9 cellular contexts compared by ENCODE assay signal in the genomic region with DNA sequence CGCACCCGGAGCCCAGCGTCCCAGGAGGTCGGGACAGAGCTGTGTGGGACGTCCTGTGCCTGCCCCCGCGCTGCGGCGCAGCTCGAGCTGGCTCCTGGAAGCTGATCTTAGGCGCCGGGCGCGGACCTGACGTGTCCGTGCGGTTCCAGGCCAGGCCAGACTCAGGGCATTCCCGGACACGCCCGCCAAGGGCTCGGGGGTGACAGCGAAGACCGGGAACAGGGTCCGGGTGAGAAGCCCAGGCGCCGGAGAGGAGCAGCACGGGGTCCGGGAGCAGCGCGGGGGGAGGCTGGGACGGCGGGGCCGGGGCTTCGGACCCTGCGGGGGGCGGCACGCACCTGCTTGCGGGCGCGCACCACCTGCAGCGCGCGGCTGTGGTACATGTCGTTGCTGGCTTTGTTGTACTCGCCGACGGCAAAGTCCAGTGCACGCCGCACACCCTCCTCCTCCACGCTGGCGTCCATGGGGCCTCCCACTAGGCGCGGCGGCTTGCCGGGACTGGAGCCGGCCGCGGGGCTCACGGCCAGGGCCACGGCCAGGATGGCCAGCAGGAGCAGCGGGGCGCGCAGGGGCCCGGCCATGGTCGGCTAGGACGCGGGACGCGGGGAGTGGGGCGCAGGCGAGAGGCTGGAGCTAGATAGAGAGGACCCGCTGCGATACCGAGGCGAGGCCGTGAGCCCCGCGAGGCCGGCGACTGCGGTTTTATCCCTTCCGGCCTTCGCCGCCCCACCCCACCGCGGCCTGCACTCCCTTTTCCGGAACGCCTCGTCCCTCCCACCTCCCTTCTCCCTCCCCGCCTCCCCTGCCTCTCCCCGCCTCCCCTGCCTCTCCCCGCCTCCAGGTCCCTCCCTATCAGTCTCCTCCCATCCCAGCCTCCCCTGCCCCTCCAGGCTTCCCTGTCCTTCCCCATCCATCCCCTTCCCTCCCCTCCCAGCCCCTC. TPM values are rescaled to one million over a fixed set of nuclear protein-coding genes. Genes with fewer than 3 reads are reported as not detected.
DNase-seq lines count a peak whose midpoint lies in the region; ATAC-seq and TF ChIP-seq lines count a peak whose summit lies in the region.
"Had no signal": no experiment of that assay in that cellular context is flagged by ENCODE, and none has a peak within 500 bp of the region (broad histone marks: within the 10 kb centered on the region; RNA-seq: fewer than 3 reads in every experiment).

A gene with protein sequence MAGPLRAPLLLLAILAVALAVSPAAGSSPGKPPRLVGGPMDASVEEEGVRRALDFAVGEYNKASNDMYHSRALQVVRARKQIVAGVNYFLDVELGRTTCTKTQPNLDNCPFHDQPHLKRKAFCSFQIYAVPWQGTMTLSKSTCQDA (minus strand): TSS at position 674 of the 940 bp plus-strand sequence. CDS start 93 bp downstream, at position 581.

- H3K4me1 ChIP-seq in neural progenitor cell, result peaks cover 6% of the 10 kb centered on the region

- no peaks in the 10 kb centered on the region for H3K27me3 ChIP-seq in BJ (ENCODE audit: control insufficient read depth, insufficient read depth, low read length)
- peaks cover 14% of the 10 kb centered on the region for H3K27me3 ChIP-seq in neural progenitor cell

- POLR2A ChIA-PET in BJ (lab: Charles Lee), result interaction anchor here (0.6 kb wide), 1 partner anchor 276 kb away, joined by 3 read pairs; no protein-coding TSS in a partner anchor

- peak within 1 kb of the TSS; percentile 77 for H3K4me3 ChIP-seq in BJ (ENCODE audit: low read depth, low read length)
- peak within 1 kb of the TSS; percentile 80 for H3K4me3 ChIP-seq in neural progenitor cell

- CTCF ChIA-PET in BJ (lab: Yijun Ruan, JAX), result interaction anchor here (0.5 to 1.0 kb wide), 4 partner anchors 14 to 364 kb away, joined by 3 to 4 read pairs (median 3); no protein-coding TSS in a partner anchor

- H3K27me3 Mint-ChIP-seq in neural progenitor cell (ENCODE audit: insufficient read depth, low read depth), result peaks cover 6% of the 10 kb centered on the region

- peaks cover 5% of the 10 kb centered on the region for H3F3A ChIP-seq in neural progenitor cell (ENCODE audit: low read depth)

- H3K9me3 Mint-ChIP-seq in activated naive CD4-positive, alpha-beta T cell treated with anti-CD3 and anti-CD28 coated beads, Interleukin-2, amount 50 U/mL, for 72 hours, result no peaks in the 10 kb centered on the region
- H3K9me3 Mint-ChIP-seq in neural progenitor cell, result no peaks in the 10 kb centered on the region
- H3K9me3 Mint-ChIP-seq: activated B cell treated with CpG ODN at 0.5 μM for 24 hours had no signal

- peak within 1 kb of the TSS; percentile 94 for H3K4me3 Mint-ChIP-seq in neural progenitor cell
- H3K4me3 Mint-ChIP-seq: activated B cell treated with CpG ODN at 0.5 μM for 24 hours had no signal

- no peak within 1 kb of the TSS for H3K27ac Mint-ChIP-seq in activated naive CD4-positive, alpha-beta T cell treated with anti-CD3 and anti-CD28 coated beads, Interleukin-2, amount 50 U/mL, for 72 hours
- peak within 1 kb of the TSS; percentile 82 for H3K27ac Mint-ChIP-seq in neural progenitor cell
- H3K27ac Mint-ChIP-seq: activated B cell treated with CpG ODN at 0.5 μM for 24 hours had no signal

- peaks cover 8% of the 10 kb centered on the region for H3K36me3 ChIP-seq in BJ (ENCODE audit: control insufficient read depth, insufficient read depth, low read length)
- H3K36me3 ChIP-seq in neural progenitor cell, result no peaks in the 10 kb centered on the region

- H3K4me1 Mint-ChIP-seq in neural progenitor cell, result peaks cover 14% of the 10 kb centered on the region

- no peaks in the 10 kb centered on the region for H3K79me2 ChIP-seq in neural progenitor cell (ENCODE audit: low read depth)

- peak within 1 kb of the TSS; percentile 21 for H3K9ac ChIP-seq in neural progenitor cell

- no peaks in the 10 kb centered on the region for H3K9me3 ChIP-seq in neural progenitor cell (ENCODE audit: low read depth)

- peaks cover 11% of the 10 kb centered on the region for H4K20me1 ChIP-seq in neural progenitor cell (ENCODE audit: low read depth)

- peak within 1 kb of the TSS; percentile 97 for H3K4me2 ChIP-seq in neural progenitor cell

- H3K36me3 Mint-ChIP-seq in activated naive CD4-positive, alpha-beta T cell treated with anti-CD3 and anti-CD28 coated beads, Interleukin-2, amount 50 U/mL, for 72 hours, result peaks cover 0 to 6% of the 10 kb centered on the region in 2 donors
- peaks cover 6% of the 10 kb centered on the region for H3K36me3 Mint-ChIP-seq in neural progenitor cell

- H2AFZ ChIP-seq in neural progenitor cell (replicated peaks), result peak within 1 kb of the TSS; percentile 74

- TF ChIP-seq CTCF in BJ (IDR thresholded peaks at IDR 0.05; ENCODE audit: insufficient read depth, low read depth, low read length), result no peak
- no peak for TF ChIP-seq CTCF in neural progenitor cell (IDR thresholded peaks at IDR 0.05)

- DNase-seq in BJ (ENCODE audit: low read depth), result no peak
- DNase-seq in NCI-H2227 (lab: John Stamatoyannopoulos, UW; ENCODE audit: unreplicated experiment), result peak; percentile 83
- DNase-seq in activated naive CD4-positive, alpha-beta T cell treated with anti-CD3 and anti-CD28 coated beads, Interleukin-2, amount 50 U/mL, for 72 hours (ENCODE audit: low spot score in 2 of 2), result no peak
- no peak for DNase-seq in glomerular endothelial cell (ENCODE audit: extremely low read depth, low read depth, low spot score)
- DNase-seq in neural progenitor cell (ENCODE audit: low spot score), result peak; percentile 85
- DNase-seq in superior temporal gyrus (ENCODE audit: extremely low spot score), result no peak
- DNase-seq: activated B cell treated with CpG ODN at 0.5 μM for 24 hours had no signal

- no peak within 1 kb of the TSS for H3K27ac ChIP-seq in neural progenitor cell

- ATAC-seq in GM18907 (IDR thresholded peaks at IDR 0.05; ENCODE audit: unreplicated experiment), result peak; percentile 52
- peak; percentile 49 for ATAC-seq in HG03095 (IDR thresholded peaks at IDR 0.05; ENCODE audit: unreplicated experiment)
- peak; percentile 20 to 50 for ATAC-seq in activated naive CD4-positive, alpha-beta T cell treated with anti-CD3 and anti-CD28 coated beads, Interleukin-2, amount 50 U/mL, for 72 hours

RNA-seq across cellular contexts. Expression of the gene that starts here (rescaled TPM):
- polyA plus RNA-seq in BJ (2011; rRNA removed), result 296 and 458 TPM in 2 replicates
- polyA minus RNA-seq in BJ (2011; rRNA and poly(A)+ RNA removed), result 161 and 215 TPM in 2 replicates
- total RNA-seq in activated naive CD4-positive, alpha-beta T cell treated with anti-CD3 and anti-CD28 coated beads, Interleukin-2, amount 50 U/mL, for 72 hours, result 1 to 10 TPM in 1 of 2 donors, not detected in 1; 1.2 TPM
- total RNA-seq in glomerular endothelial cell (440 and 787 TPM in 2 replicates), neural progenitor cell (ENCODE audit: low replicate concordance) (20.8 and 58.0 TPM in 2 replicates)
- total RNA-seq: activated B cell treated with CpG ODN at 0.5 μM for 24 hours had no signal

Comparison
In these comparisons a context has a peak if more than half of its experiments do, and no peak if none do; other contexts are left out.
1. DNase-seq: peak in NCI-H2227 (single experiment) and neural progenitor cell (single experiment); none in BJ (single experiment), activated naive CD4-positive, alpha-beta T cell treated with anti-CD3 and anti-CD28 coated beads, Interleukin-2, amount 50 U/mL, for 72 hours (0 of 2), glomerular endothelial cell (single experiment) and superior temporal gyrus (single experiment).
2. Peak in every context shown above with its lines, with median percentiles within 50 percentile points of each other: ATAC-seq.